ENCODE assay signal across 21 cellular contexts in the genomic region with DNA sequence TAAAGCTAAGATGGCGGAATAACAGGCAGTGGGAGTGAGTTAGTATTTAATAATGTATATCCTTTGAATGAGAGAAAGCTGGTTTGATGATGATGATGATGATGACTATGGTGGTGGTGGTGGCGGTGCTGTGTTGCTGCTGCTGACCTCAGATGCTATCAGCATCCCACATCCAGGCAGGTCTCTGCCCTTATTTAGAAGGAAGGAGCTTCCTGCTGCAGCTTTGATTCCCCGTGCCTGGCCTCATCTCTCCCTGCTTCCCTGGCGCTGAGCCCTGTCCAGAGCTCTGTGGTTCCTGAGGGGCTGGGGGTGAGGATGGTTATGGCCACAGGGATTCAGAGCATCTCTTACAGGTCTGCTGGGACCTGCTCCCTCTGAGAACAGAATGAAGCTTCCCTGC.
DNase-seq lines count a peak whose midpoint lies in the region; ATAC-seq lines count a peak whose summit lies in the region.
"Had no signal": no experiment of that assay in that cellular context is flagged by ENCODE, and none has a peak within 500 bp of the region (broad histone marks: within the 10 kb centered on the region; RNA-seq: fewer than 3 reads in every experiment).

No MANE protein-coding gene starts in this region.

- POLR2A ChIA-PET in activated CD4-positive, alpha-beta memory T cell treated with anti-CD3 and anti-CD28 coated beads for 36 hours (lab: Charles Lee): no interaction called here

- H3K4me1 Mint-ChIP-seq in activated CD4-positive, alpha-beta memory T cell treated with anti-CD3 and anti-CD28 coated beads for 36 hours (ENCODE audit: low read depth): peaks cover 6% of the 10 kb centered on the region

- ATAC-seq in HG02870 (IDR thresholded peaks at IDR 0.05; ENCODE audit: unreplicated experiment): no peak
- ATAC-seq in left lobe of liver: no peak
- ATAC-seq: heart left ventricle, pancreas, right cardiac atrium, upper lobe of right lung had no signal

- H3K4me3 Mint-ChIP-seq in activated CD4-positive, alpha-beta memory T cell treated with anti-CD3 and anti-CD28 coated beads for 36 hours: no peak overlapping the region
- H3K4me3 Mint-ChIP-seq: naive thymus-derived CD8-positive, alpha-beta T cell had no signal

- H3K27me3 Mint-ChIP-seq in activated CD4-positive, alpha-beta memory T cell treated with anti-CD3 and anti-CD28 coated beads for 36 hours: no peaks in the 10 kb centered on the region

- peak; percentile 37 for DNase-seq in activated CD4-positive, alpha-beta T cell treated with anti-CD3 and anti-CD28 coated beads for 48 hours
- DNase-seq in activated CD4-positive, alpha-beta T cell treated with anti-CD3 and anti-CD28 coated beads for 4 hours: no peak
- peak; percentile 22 for DNase-seq in Daoy (ENCODE audit: low read depth)
- peak; percentile 30 for DNase-seq in activated CD4-positive, alpha-beta memory T cell treated with anti-CD3 and anti-CD28 coated beads for 36 hours
- peak; percentile 4 for DNase-seq in iris pigment epithelial cell (ENCODE audit: low read depth)
- DNase-seq in NCI-H1694 (lab: John Stamatoyannopoulos, UW): no peak
- no peak for DNase-seq in left lobe of liver (ENCODE audit: low spot score)
- DNase-seq: activated CD4-positive, CD25-positive, alpha-beta regulatory T cell; activated CD8-positive, alpha-beta memory T cell treated with anti-CD3 and anti-CD28 coated beads, Interleukin-2, amount 50 U/mL, for 48 hours; cerebellar nuclear complex; heart left ventricle; left ventricle myocardium inferior; NCI-H510A; pancreas; right cardiac atrium; RPMI8226; stimulated activated CD4-positive, alpha-beta T cell treated with anti-CD3 and anti-CD28 coated beads, Interleukin-12 subunit alpha, Interleukin-12 subunit beta, amount 100 ng/mL, for 4 hours; T1000; upper lobe of right lung had no signal

- intact Hi-C loops in activated CD4-positive, alpha-beta memory T cell treated with anti-CD3 and anti-CD28 coated beads for 36 hours (cut with micrococcal nuclease): no loop called here

- no peaks in the 10 kb centered on the region for H3K36me3 Mint-ChIP-seq in activated CD4-positive, alpha-beta memory T cell treated with anti-CD3 and anti-CD28 coated beads for 36 hours
- H3K36me3 Mint-ChIP-seq: naive thymus-derived CD8-positive, alpha-beta T cell had no signal

- H3K27ac Mint-ChIP-seq in activated CD4-positive, alpha-beta memory T cell treated with anti-CD3 and anti-CD28 coated beads for 36 hours: no peak overlapping the region

- H3K9me3 Mint-ChIP-seq in activated CD4-positive, alpha-beta memory T cell treated with anti-CD3 and anti-CD28 coated beads for 36 hours: no peaks in the 10 kb centered on the region
- H3K9me3 Mint-ChIP-seq: naive thymus-derived CD8-positive, alpha-beta T cell had no signal

- CTCF ChIA-PET in activated CD4-positive, alpha-beta memory T cell treated with anti-CD3 and anti-CD28 coated beads for 36 hours (lab: Charles Lee): no interaction called here

Comparison
In these comparisons a context has a peak if more than half of its experiments do, and no peak if none do; other contexts are left out.
1. DNase-seq: peak in activated CD4-positive, alpha-beta T cell treated with anti-CD3 and anti-CD28 coated beads for 48 hours (single experiment), Daoy (single experiment), activated CD4-positive, alpha-beta memory T cell treated with anti-CD3 and anti-CD28 coated beads for 36 hours (single experiment) and iris pigment epithelial cell (single experiment); none in activated CD4-positive, alpha-beta T cell treated with anti-CD3 and anti-CD28 coated beads for 4 hours (0 of 2), NCI-H1694 (single experiment) and left lobe of liver (single experiment).